Comparison of ENCODE assay signal across 21 cellular contexts in genomic region chr13:34217343-34218094, GRCh38.
"Had no signal": no experiment of that assay in that cellular context is flagged by ENCODE, and none has a peak within 500 bp of the region (broad histone marks: within the 10 kb centered on the region; RNA-seq: fewer than 3 reads in every experiment).

No MANE protein-coding gene starts in this region.

- H3K4me1 Mint-ChIP-seq: endodermal cell; naive thymus-derived CD8-positive, alpha-beta T cell; neural crest cell; stimulated activated naive B cell treated with anti-CD40 and anti-IgM and Interleukin-4, amounts not matched to agents 10 μg/mL and 1 μg/mL and 100 μg/mL, for 72 hours; stimulated activated naive CD8-positive, alpha-beta T cell treated with anti-CD3 and anti-CD28 coated beads, Interleukin-15, amount 100 ng/mL, for 72 hours had no signal

- H3K27me3 Mint-ChIP-seq: stimulated activated naive B cell treated with anti-CD40 and anti-IgM and Interleukin-4, amounts not matched to agents 10 μg/mL and 1 μg/mL and 100 μg/mL, for 72 hours; stimulated activated naive CD8-positive, alpha-beta T cell treated with anti-CD3 and anti-CD28 coated beads, Interleukin-15, amount 100 ng/mL, for 72 hours had no signal

- H3K4me3 Mint-ChIP-seq: endodermal cell; naive thymus-derived CD8-positive, alpha-beta T cell; neural crest cell; stimulated activated naive B cell treated with anti-CD40 and anti-IgM and Interleukin-4, amounts not matched to agents 10 μg/mL and 1 μg/mL and 100 μg/mL, for 72 hours; stimulated activated naive CD8-positive, alpha-beta T cell treated with anti-CD3 and anti-CD28 coated beads, Interleukin-15, amount 100 ng/mL, for 72 hours had no signal

- DNase-seq: effector CD4-positive, alpha-beta T cell; endodermal cell; erythroblast; foreskin melanocyte; heart left ventricle; hippocampal formation; left colon; left ventricle myocardium superior; mesendoderm; mucosa of descending colon; naive thymus-derived CD8-positive, alpha-beta T cell; nucleus accumbens; ovary; sigmoid colon; stimulated activated CD4-positive, alpha-beta T cell treated with anti-CD3 and anti-CD28 coated beads, Interleukin-2, amount 100 ng/mL, for 24 hours; stimulated activated CD4-positive, alpha-beta T cell treated with anti-CD3 and anti-CD28 coated beads, Interleukin-4, amount 100 ng/mL, for 4 hours; stimulated activated naive B cell treated with anti-CD40 and anti-IgM and Interleukin-4, amounts not matched to agents 10 μg/mL and 1 μg/mL and 100 μg/mL, for 72 hours; stimulated activated naive CD8-positive, alpha-beta T cell treated with anti-CD3 and anti-CD28 coated beads, Interleukin-15, amount 100 ng/mL, for 72 hours; substantia nigra; transverse colon had no signal

- H3K27ac Mint-ChIP-seq: endodermal cell; naive thymus-derived CD8-positive, alpha-beta T cell; stimulated activated naive B cell treated with anti-CD40 and anti-IgM and Interleukin-4, amounts not matched to agents 10 μg/mL and 1 μg/mL and 100 μg/mL, for 72 hours; stimulated activated naive CD8-positive, alpha-beta T cell treated with anti-CD3 and anti-CD28 coated beads, Interleukin-15, amount 100 ng/mL, for 72 hours had no signal

- ATAC-seq: heart left ventricle; left colon; left ventricle myocardium superior; mucosa of descending colon; naive thymus-derived CD8-positive, alpha-beta T cell; stimulated activated naive B cell treated with anti-CD40 and anti-IgM and Interleukin-4, amounts not matched to agents 10 μg/mL and 1 μg/mL and 100 μg/mL, for 72 hours; stimulated activated naive CD8-positive, alpha-beta T cell treated with anti-CD3 and anti-CD28 coated beads, Interleukin-15, amount 100 ng/mL, for 72 hours had no signal

- H3K36me3 Mint-ChIP-seq: naive thymus-derived CD8-positive, alpha-beta T cell; stimulated activated naive B cell treated with anti-CD40 and anti-IgM and Interleukin-4, amounts not matched to agents 10 μg/mL and 1 μg/mL and 100 μg/mL, for 72 hours had no signal

- H3K9me3 Mint-ChIP-seq: endodermal cell; stimulated activated naive B cell treated with anti-CD40 and anti-IgM and Interleukin-4, amounts not matched to agents 10 μg/mL and 1 μg/mL and 100 μg/mL, for 72 hours; stimulated activated naive CD8-positive, alpha-beta T cell treated with anti-CD3 and anti-CD28 coated beads, Interleukin-15, amount 100 ng/mL, for 72 hours had no signal
